Comparison of ENCODE assay signal across 12 cellular contexts in genomic region chr14:105292810-105293711, GRCh38. TPM values are rescaled to one million over a fixed set of nuclear protein-coding genes. Genes with fewer than 3 reads are reported as not detected.
DNase-seq lines count a peak whose midpoint lies in the region; ATAC-seq and TF ChIP-seq lines count a peak whose summit lies in the region.
"Had no signal": no experiment of that assay in that cellular context is flagged by ENCODE, and none has a peak within 500 bp of the region (broad histone marks: within the 10 kb centered on the region; RNA-seq: fewer than 3 reads in every experiment).

No MANE protein-coding gene starts in this region.

- H3K4me1 Mint-ChIP-seq in CD4-positive, alpha-beta T cell (ENCODE audit: low read depth): peaks cover 34% of the 10 kb centered on the region

- H3K36me3 Mint-ChIP-seq in CD4-positive, alpha-beta T cell (ENCODE audit: low read depth): peaks cover 4% of the 10 kb centered on the region

- no peaks in the 10 kb centered on the region for H3K9me3 Mint-ChIP-seq in CD4-positive, alpha-beta T cell

- no peak overlapping the region for H3K14ac ChIP-seq in mesenchymal stem cell (ENCODE audit: low read length in 2 of 2)

- no peak overlapping the region for H3K27ac ChIP-seq in CD4-positive, alpha-beta T cell (ENCODE audit: low read depth, low read length)
- no peak overlapping the region for H3K27ac ChIP-seq in mesenchymal stem cell (ENCODE audit: low read length, poor library complexity, severe bottlenecking)
- H3K27ac ChIP-seq: sigmoid colon had no signal

- H3K4ac ChIP-seq in mesenchymal stem cell (ENCODE audit: low read depth in 1 of 2, low read length in 2 of 2): no peak overlapping the region

- TF ChIP-seq CTCF in CD4-positive, alpha-beta T cell (IDR thresholded peaks at IDR 0.05): no peak

- H3K36me3 ChIP-seq in mesenchymal stem cell (ENCODE audit: control insufficient read depth in 1 of 2, insufficient read depth in 2 of 2, low read depth in 1 of 2, low read length in 2 of 2): peaks cover 0 to 6% of the 10 kb centered on the region in 2 experiments
- H3K36me3 ChIP-seq: ascending aorta, sigmoid colon had no signal

- peak overlapping the region; percentile 77 for H3K4me3 Mint-ChIP-seq in CD4-positive, alpha-beta T cell

- H4K91ac ChIP-seq in mesenchymal stem cell (ENCODE audit: low read length): peak overlapping the region; percentile 7

- no peak overlapping the region for H2BK120ac ChIP-seq in mesenchymal stem cell (ENCODE audit: low read depth, low read length)

- H2BK5ac ChIP-seq in mesenchymal stem cell (ENCODE audit: low read depth, low read length, poor library complexity, severe bottlenecking): no peak overlapping the region

- 86% methylated on average over 25 of the region's 26 CpGs for WGBS in mesenchymal stem cell

- H3K27me3 Mint-ChIP-seq in CD4-positive, alpha-beta T cell: no peaks in the 10 kb centered on the region

- H2BK12ac ChIP-seq in mesenchymal stem cell (ENCODE audit: low read length in 2 of 2): no peak overlapping the region

- POLR2A ChIA-PET in CD4-positive, alpha-beta T cell (lab: Charles Lee): interaction anchor here (0.7 to 3.2 kb wide), 8 partner anchors 8 to 196 kb away, joined by 3 to 38 read pairs (median 3); partner anchors contain the start of genes BRF1, BTBD6 and PACS2

- intact Hi-C loops in CD4-positive, alpha-beta T cell (cut with DNase I, micrococcal nuclease): no loop called here

- no peak overlapping the region for H2AFZ ChIP-seq in mesenchymal stem cell (ENCODE audit: low read depth, low read length)

- H3K23ac ChIP-seq in mesenchymal stem cell (ENCODE audit: low read length in 2 of 2): no peak overlapping the region

- H3K18ac ChIP-seq in mesenchymal stem cell (ENCODE audit: low read depth in 1 of 2, low read length in 2 of 2): no peak overlapping the region

- H3K4me1 ChIP-seq in mesenchymal stem cell (ENCODE audit: control insufficient read depth, insufficient read depth, low read depth, low read length): peaks cover 8% of the 10 kb centered on the region

- ATAC-seq in CD4-positive, alpha-beta T cell (ENCODE audit: poor library complexity): peak; percentile 14
- ATAC-seq in GM21447 (IDR thresholded peaks at IDR 0.05; ENCODE audit: unreplicated experiment) (peak; percentile 35), GM19328 (IDR thresholded peaks at IDR 0.05; ENCODE audit: unreplicated experiment) (no peak)
- ATAC-seq: K562 had no signal

- no peak overlapping the region for H3K4me2 ChIP-seq in mesenchymal stem cell (ENCODE audit: low read length, poor library complexity, severe bottlenecking)

- no peaks in the 10 kb centered on the region for H3K9me3 ChIP-seq in CD4-positive, alpha-beta T cell (ENCODE audit: control insufficient read depth, low read length)
- no peaks in the 10 kb centered on the region for H3K9me3 ChIP-seq in mesenchymal stem cell (ENCODE audit: control insufficient read depth, low read length)
- H3K9me3 ChIP-seq: ascending aorta, sigmoid colon had no signal

- H3K9ac ChIP-seq in mesenchymal stem cell (ENCODE audit: low read length): no peak overlapping the region

- H3K4me3 ChIP-seq in mesenchymal stem cell (ENCODE audit: insufficient read depth in 1 of 2, low read depth in 1 of 2, low read length in 2 of 2): no peak overlapping the region
- H3K4me3 ChIP-seq: ascending aorta, K562, sigmoid colon had no signal

- no peak overlapping the region for H4K8ac ChIP-seq in mesenchymal stem cell (ENCODE audit: low read length)

- peak overlapping the region; percentile 86 for H3K27ac Mint-ChIP-seq in CD4-positive, alpha-beta T cell

- CTCF ChIA-PET in CD4-positive, alpha-beta T cell (lab: Charles Lee): interaction anchor here (1.5 kb wide), 1 partner anchor 203 kb away, joined by 3 read pairs; no protein-coding TSS in a partner anchor

- H2AK5ac ChIP-seq in mesenchymal stem cell (ENCODE audit: low read length, severe bottlenecking): no peak overlapping the region

- H3K27me3 ChIP-seq in CD4-positive, alpha-beta T cell (ENCODE audit: control insufficient read depth, insufficient read depth, low read length): no peaks in the 10 kb centered on the region
- H3K27me3 ChIP-seq in mesenchymal stem cell (ENCODE audit: control insufficient read depth in 1 of 2, insufficient read depth in 1 of 2, low read length in 2 of 2): no peaks in the 10 kb centered on the region
- H3K27me3 ChIP-seq: ascending aorta, sigmoid colon had no signal

- H3K79me1 ChIP-seq in mesenchymal stem cell (replicated peaks; ENCODE audit: low read length, poor library complexity, severe bottlenecking): peaks cover 48% of the 10 kb centered on the region

- H2BK15ac ChIP-seq in mesenchymal stem cell (ENCODE audit: low read depth, poor library complexity, severe bottlenecking): no peak overlapping the region

- DNase-seq in CD4-positive, alpha-beta T cell: peak in 1 of 10 experiments; percentile 16
- DNase-seq in activated CD8-positive, alpha-beta memory T cell treated with anti-CD3 and anti-CD28 coated beads, Interleukin-2, amount 50 U/mL, for 48 hours: peak; percentile 61
- DNase-seq in mesenchymal stem cell (no peak), DMS153 (lab: John Stamatoyannopoulos, UW) (no peak), NCI-H128 (lab: John Stamatoyannopoulos, UW; ENCODE audit: unreplicated experiment) (no peak), pons (ENCODE audit: low spot score) (no peak)
- DNase-seq: NCI-H524 treated with DMSO at 0.1 percent for 48 hours, sigmoid colon had no signal

RNA-seq across cellular contexts. Expression of gene BRF1, which starts 7.7 kb away (rescaled TPM):
- 10 to 100 TPM; 77.4 to 77.7 TPM for total RNA-seq in CD4-positive, alpha-beta T cell
- polyA plus RNA-seq in mesenchymal stem cell (2013, experiment 1 of 2): 11.5 TPM
- 11.0 TPM for polyA plus RNA-seq in mesenchymal stem cell (2013, experiment 2 of 2)

RNA-seq across cellular contexts. Expression of gene PACS2, which starts 21.5 kb away (rescaled TPM):
- 10 to 100 TPM; 57.7 to 61.5 TPM for total RNA-seq in CD4-positive, alpha-beta T cell
- polyA plus RNA-seq in mesenchymal stem cell (2013, experiment 1 of 2): 39.0 TPM
- polyA plus RNA-seq in mesenchymal stem cell (2013, experiment 2 of 2): 35.9 TPM

RNA-seq across cellular contexts. Expression of gene BTBD6, which starts 44.7 kb away (rescaled TPM):
- total RNA-seq in CD4-positive, alpha-beta T cell: 10 to 100 TPM; 36.9 to 37.6 TPM
- polyA plus RNA-seq in mesenchymal stem cell (2013, experiment 1 of 2): 21.9 TPM
- polyA plus RNA-seq in mesenchymal stem cell (2013, experiment 2 of 2): 23.4 TPM
- total RNA-seq: K562 had no signal
- polyA plus RNA-seq: K562 had no signal
